In the genomic region with DNA sequence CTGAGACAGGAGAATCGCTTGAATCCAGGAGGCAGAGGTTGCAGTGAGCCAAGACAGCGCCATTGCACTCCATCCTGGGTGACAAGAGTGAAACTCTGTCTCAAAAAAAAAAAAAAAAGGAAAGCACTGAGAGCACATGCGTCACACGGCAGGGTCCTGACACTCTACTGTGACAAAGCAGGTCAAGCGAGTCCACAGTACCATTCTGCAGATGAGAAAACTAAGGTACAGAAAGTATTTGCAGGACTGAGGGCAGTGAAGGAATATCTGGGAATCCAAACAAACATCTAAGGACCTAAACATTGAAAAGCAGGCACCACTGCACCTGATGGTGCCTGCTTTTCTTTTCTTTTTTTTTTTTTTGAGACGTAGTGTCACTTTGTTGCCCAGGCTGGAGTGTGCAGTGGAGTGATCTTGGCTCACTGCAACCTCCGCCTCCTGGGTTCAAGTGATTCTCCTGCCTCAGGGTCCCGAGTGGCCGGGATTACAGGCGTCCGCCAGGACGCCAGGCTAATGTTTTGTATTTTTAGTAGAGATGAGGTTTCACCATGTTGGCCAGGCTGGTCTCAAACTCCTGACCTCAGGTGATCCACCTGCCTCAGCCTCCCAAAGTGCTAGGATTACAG, we compare ENCODE assay signal across 10 cellular contexts. TPM values are rescaled to one million over a fixed set of nuclear protein-coding genes. Genes with fewer than 3 reads are reported as not detected.
DNase-seq lines count a peak whose midpoint lies in the region; ATAC-seq and TF ChIP-seq lines count a peak whose summit lies in the region.
"Not testable (repeated sequence)": the region's sequence is repeated elsewhere in the genome, so short reads cannot be mapped to it uniquely, and the experiment has no call there.
"Had no signal": no experiment of that assay in that cellular context is flagged by ENCODE, and none has a peak within 500 bp of the region (broad histone marks: within the 10 kb centered on the region; RNA-seq: fewer than 3 reads in every experiment).

No MANE protein-coding gene starts in this region.

- H3K27ac Mint-ChIP-seq in WTC11 (peak overlapping the region; percentile 83; the same call in 1 of the 2 replicates), nephron progenitor cell (peak overlapping the region; percentile 30)

- not testable (repeated sequence) for H3K27ac ChIP-seq in HEK293 (ENCODE audit: extremely low read depth, low read depth, low read length)
- H3K27ac ChIP-seq in caudate nucleus (ENCODE audit: low read depth, low read length) = peak overlapping the region; percentile 73
- peak overlapping the region; percentile 5 to 94 (median 72) for H3K27ac ChIP-seq in heart left ventricle
- peak overlapping the region; percentile 52 for H3K27ac ChIP-seq in layer of hippocampus (ENCODE audit: low read depth, low read length)
- H3K27ac ChIP-seq in gastrocnemius medialis = peak overlapping the region; percentile 91 to 99 (median 96)
- H3K27ac ChIP-seq in temporal lobe (ENCODE audit: low read depth, low read length) = peak overlapping the region; percentile 61

- not testable (repeated sequence) for H3K36me3 ChIP-seq in HEK293 (ENCODE audit: control insufficient read depth in 2 of 2, insufficient read depth in 1 of 2, low read length in 2 of 2); heart left ventricle; gastrocnemius medialis

- H3K4me1 Mint-ChIP-seq in WTC11 = peaks cover 28% of the 10 kb centered on the region
- peaks cover 75% of the 10 kb centered on the region for H3K4me1 Mint-ChIP-seq in nephron progenitor cell

- not testable (repeated sequence) for H3K36me3 Mint-ChIP-seq in WTC11
- H3K36me3 Mint-ChIP-seq in nephron progenitor cell (ENCODE audit: low read depth) = peaks cover 26% of the 10 kb centered on the region

- intact Hi-C loops in heart left ventricle (cut with DNase I) = not testable (repeated sequence)
- intact Hi-C loops in gastrocnemius medialis (cut with DNase I; ENCODE audit: low total_unique reads) = loop anchor here (5.0 to 10.0 kb wide), 2 partner anchors 1152 to 1555 kb away; no protein-coding TSS in a partner anchor

- WGBS in heart left ventricle, 4 donors = 60 to 71% (median 67%) methylated on average over 12 of the region's 12 CpGs

- not testable (repeated sequence) for H3K9me3 ChIP-seq in HEK293 (ENCODE audit: control insufficient read depth, insufficient read depth, low read depth, low read length); heart left ventricle; gastrocnemius medialis

- not testable (repeated sequence) for H3K9me3 Mint-ChIP-seq in WTC11, nephron progenitor cell

- POLR2A ChIA-PET in HEK293 (lab: Yijun Ruan, JAX) = not testable (repeated sequence)
- POLR2A ChIA-PET in WTC11 (lab: Charles Lee) = interaction anchor here (0.7 kb wide), 1 partner anchor 229 kb away, joined by 3 read pairs; no protein-coding TSS in a partner anchor

- not testable (repeated sequence) for ATAC-seq in WTC11, heart left ventricle, gastrocnemius medialis

- H3K27me3 Mint-ChIP-seq in WTC11 (ENCODE audit: low read depth) = not testable (repeated sequence)
- peaks cover 13% of the 10 kb centered on the region for H3K27me3 Mint-ChIP-seq in nephron progenitor cell (ENCODE audit: low read depth, poor library complexity)

- not testable (repeated sequence) for H3K27me3 ChIP-seq in heart left ventricle; layer of hippocampus (ENCODE audit: control insufficient read depth, insufficient read depth, low read length); gastrocnemius medialis

- not testable (repeated sequence) for TF ChIP-seq POLR2A in heart left ventricle (IDR thresholded peaks at IDR 0.05)
- TF ChIP-seq POLR2A in gastrocnemius medialis (IDR thresholded peaks at IDR 0.05) = peak; percentile 37 to 55

- CTCF ChIA-PET in HEK293 (lab: Yijun Ruan, JAX); WTC11 (lab: Charles Lee): not testable (repeated sequence)

- DNase-seq in WTC11 (ENCODE audit: low spot score); caudate nucleus (lab: John Stamatoyannopoulos, UW); heart left ventricle; nephron progenitor cell; gastrocnemius medialis: not testable (repeated sequence)

- H3K4me1 ChIP-seq in HEK293 (ENCODE audit: control insufficient read depth, insufficient read depth, low read length) = not testable (repeated sequence)
- peaks cover 11 to 92% (median 64%) of the 10 kb centered on the region in 12 donors for H3K4me1 ChIP-seq in heart left ventricle
- peaks cover 85 to 88% of the 10 kb centered on the region in 2 donors for H3K4me1 ChIP-seq in gastrocnemius medialis

- H3K4me3 Mint-ChIP-seq in WTC11, nephron progenitor cell: not testable (repeated sequence)

- in situ Hi-C loops in gastrocnemius medialis (cut with MboI; ENCODE audit: low sequenced_read_pairs in 4 of 4) = loop anchor here in 2 of 4 donors (25.0 kb wide), 1 partner anchor 1570 kb away; no protein-coding TSS in a partner anchor

- not testable (repeated sequence) for TF ChIP-seq CTCF in HEK293 (tag by site-specific recombination; IDR thresholded peaks at IDR 0.05); WTC11 (IDR thresholded peaks at IDR 0.05); heart left ventricle (IDR thresholded peaks at IDR 0.05); nephron progenitor cell (IDR thresholded peaks at IDR 0.05); gastrocnemius medialis (IDR thresholded peaks at IDR 0.05 in 4 of 5, conservative IDR thresholded peaks at IDR 0.05 in 1 of 5)

- H3K4me3 ChIP-seq in HEK293 (ENCODE audit: low read depth, low read length); heart left ventricle; gastrocnemius medialis: not testable (repeated sequence)

TF ChIP-seq in HEK293, 187 proteins besides CTCF, POLR2A, EP300 and RAD21:
- peak; percentile 52 for TF ChIP-seq ZNF335 (tag by site-specific recombination; conservative IDR thresholded peaks at IDR 0.05)
TF ChIP-seq in HEK293: peak in this region for 1; not testable (repeated sequence) for 186.

RNA-seq across cellular contexts. Expression of a gene that starts 4.9 kb away (rescaled TPM):
- total RNA-seq in WTC11 (2021) (37.9 to 44.8 TPM (median 39.1 TPM) in 3 replicates), heart left ventricle (10 to 100 TPM; 24.5 to 70.1 (median 55.7) TPM), gastrocnemius medialis (10 to 100 TPM; 52.5 to 61.7 (median 59.7) TPM), temporal lobe (16.2 TPM)
- 10 to 100 TPM; 50.0 to 56.9 TPM for polyA plus RNA-seq in heart left ventricle

RNA-seq across cellular contexts. Expression of a gene that starts 29.1 kb away (rescaled TPM):
- total RNA-seq in WTC11 (2021) (0.21 to 0.87 TPM (median 0.50 TPM) in 3 replicates), heart left ventricle (not detected), gastrocnemius medialis (not detected), temporal lobe (not detected)
- not detected for polyA plus RNA-seq in heart left ventricle
- total RNA-seq: Caco-2; CD8-positive, alpha-beta memory T cell had no signal
- polyA plus RNA-seq: CD8-positive, alpha-beta memory T cell had no signal

RNA-seq across cellular contexts. Expression of a gene that starts 29.3 kb away (rescaled TPM):
- 3.4 to 4.8 TPM (median 4.1 TPM) in 3 replicates for total RNA-seq in WTC11 (2021)
- 1 to 10 TPM; 1.6 to 4.8 (median 3.3) TPM for total RNA-seq in heart left ventricle
- 1 to 10 TPM; 1.9 to 4.8 TPM for polyA plus RNA-seq in heart left ventricle
- total RNA-seq in gastrocnemius medialis = 1 to 10 TPM; 4.1 to 7.1 (median 5.0) TPM
- total RNA-seq in temporal lobe = 4.4 TPM
